In genomic region chr4:159106636-159107035, GRCh38 we compare ENCODE assay signal across 11 cellular contexts. TPM values are rescaled to one million over a fixed set of nuclear protein-coding genes. Genes with fewer than 3 reads are reported as not detected.
DNase-seq lines count a peak whose midpoint lies in the region; ATAC-seq and TF ChIP-seq lines count a peak whose summit lies in the region.
"Had no signal": no experiment of that assay in that cellular context is flagged by ENCODE, and none has a peak within 500 bp of the region (broad histone marks: within the 10 kb centered on the region; RNA-seq: fewer than 3 reads in every experiment).

No MANE protein-coding gene starts in this region.

- no peaks in the 10 kb centered on the region for H3K36me3 Mint-ChIP-seq in activated naive CD8-positive, alpha-beta T cell treated with anti-CD3 and anti-CD28 coated beads, Interleukin-2, amount 50 U/mL, for 24 hours (ENCODE audit: low read depth)

- H3K9me2 ChIP-seq in hepatocyte (replicated peaks; ENCODE audit: insufficient read depth) = no peaks in the 10 kb centered on the region

- peak overlapping the region; percentile 47 for H3K4me3 Mint-ChIP-seq in activated naive CD8-positive, alpha-beta T cell treated with anti-CD3 and anti-CD28 coated beads, Interleukin-2, amount 50 U/mL, for 24 hours

- ATAC-seq in left cardiac atrium = no peak
- no peak for ATAC-seq in activated naive CD8-positive, alpha-beta T cell treated with anti-CD3 and anti-CD28 coated beads, Interleukin-2, amount 50 U/mL, for 24 hours

- peaks cover 80% of the 10 kb centered on the region for H3K79me2 ChIP-seq in hepatocyte

- no peak for TF ChIP-seq POLR2A in suprapubic skin (IDR thresholded peaks at IDR 0.05)

- DNase-seq in cardiac muscle cell (ENCODE audit: low read depth in 1 of 2, low spot score in 1 of 2) = no peak
- no peak for DNase-seq in left cardiac atrium
- DNase-seq in activated naive CD8-positive, alpha-beta T cell treated with anti-CD3 and anti-CD28 coated beads, Interleukin-2, amount 50 U/mL, for 24 hours = no peak
- no peak for DNase-seq in hepatocyte (ENCODE audit: low spot score)
- DNase-seq in suprapubic skin (ENCODE audit: low spot score in 2 of 2) = no peak
- DNase-seq in NOMO-1 (lab: John Stamatoyannopoulos, UW; ENCODE audit: unreplicated experiment in 2 of 2) = no peak
- no peak for DNase-seq in HuH-7.5 (ENCODE audit: low spot score)
- no peak for DNase-seq in RKO (ENCODE audit: low spot score)
- DNase-seq: AML-193, NCI-H1436 treated with DMSO at 0.1 percent for 48 hours had no signal

- peaks cover 70% of the 10 kb centered on the region for H4K20me1 ChIP-seq in hepatocyte (ENCODE audit: insufficient read depth, poor library complexity, severe bottlenecking)

- intact Hi-C loops in left cardiac atrium (cut with DNase I) = loop anchor here in 1 of 2 donors (5.0 kb wide), 1 partner anchor 66 kb away; no protein-coding TSS in a partner anchor

- H3K36me3 ChIP-seq in cardiac muscle cell (no peaks in the 10 kb centered on the region), hepatocyte (replicated peaks; ENCODE audit: insufficient read depth, low read depth) (no peaks in the 10 kb centered on the region), suprapubic skin (no peaks in the 10 kb centered on the region)
- H3K36me3 ChIP-seq: vagina had no signal

- H3K9me3 Mint-ChIP-seq in activated naive CD8-positive, alpha-beta T cell treated with anti-CD3 and anti-CD28 coated beads, Interleukin-2, amount 50 U/mL, for 24 hours = no peaks in the 10 kb centered on the region

- no peak overlapping the region for H2AFZ ChIP-seq in hepatocyte

- H3K9me3 ChIP-seq in cardiac muscle cell (ENCODE audit: low read depth) = no peaks in the 10 kb centered on the region
- no peaks in the 10 kb centered on the region for H3K9me3 ChIP-seq in hepatocyte (ENCODE audit: low read depth)
- H3K9me3 ChIP-seq in suprapubic skin = no peaks in the 10 kb centered on the region
- H3K9me3 ChIP-seq: vagina had no signal

- WGBS in hepatocyte (ENCODE audit: low lambda C conversion rate, missing lambda C conversion rate) = 66% methylated on average over 4 of the region's 4 CpGs
- 61% methylated on average over 4 of the region's 4 CpGs for WGBS in suprapubic skin

- peak overlapping the region; percentile 50 for H3K27ac Mint-ChIP-seq in activated naive CD8-positive, alpha-beta T cell treated with anti-CD3 and anti-CD28 coated beads, Interleukin-2, amount 50 U/mL, for 24 hours

- peak overlapping the region; percentile 100 for H3K4me3 ChIP-seq in cardiac muscle cell
- peak overlapping the region; percentile 86 for H3K4me3 ChIP-seq in hepatocyte
- H3K4me3 ChIP-seq in suprapubic skin = peak overlapping the region; percentile 98
- H3K4me3 ChIP-seq: vagina had no signal

- H3K27me3 ChIP-seq in cardiac muscle cell (no peaks in the 10 kb centered on the region), hepatocyte (no peaks in the 10 kb centered on the region), suprapubic skin (no peaks in the 10 kb centered on the region)
- H3K27me3 ChIP-seq: vagina had no signal

- TF ChIP-seq CTCF in cardiac muscle cell (IDR thresholded peaks at IDR 0.05; ENCODE audit: low read depth, low read length) (no peak), hepatocyte (IDR thresholded peaks at IDR 0.05; ENCODE audit: poor library complexity) (no peak), suprapubic skin (IDR thresholded peaks at IDR 0.05) (no peak)

- no peak for TF ChIP-seq EP300 in suprapubic skin (IDR thresholded peaks at IDR 0.05)

- H3K4me2 ChIP-seq in hepatocyte = peak overlapping the region; percentile 85

- H3K4me1 ChIP-seq in cardiac muscle cell (ENCODE audit: low read depth) (peaks cover 25% of the 10 kb centered on the region), hepatocyte (ENCODE audit: insufficient read depth) (peaks cover 19% of the 10 kb centered on the region), suprapubic skin (peaks cover 38% of the 10 kb centered on the region)

- H3K27ac ChIP-seq in cardiac muscle cell (no peak overlapping the region), hepatocyte (no peak overlapping the region), suprapubic skin (no peak overlapping the region)
- H3K27ac ChIP-seq: vagina had no signal

- H3K4me1 Mint-ChIP-seq in activated naive CD8-positive, alpha-beta T cell treated with anti-CD3 and anti-CD28 coated beads, Interleukin-2, amount 50 U/mL, for 24 hours = peaks cover 66% of the 10 kb centered on the region

- peaks cover 6% of the 10 kb centered on the region for H3K27me3 Mint-ChIP-seq in activated naive CD8-positive, alpha-beta T cell treated with anti-CD3 and anti-CD28 coated beads, Interleukin-2, amount 50 U/mL, for 24 hours

RNA-seq across cellular contexts. Expression of gene RAPGEF2, which starts 3.8 kb away (rescaled TPM):
- total RNA-seq in cardiac muscle cell (63.4 and 96.0 TPM in 2 replicates), left cardiac atrium (10 to 100 TPM; 28.0 to 38.0 TPM), hepatocyte (64.3 and 79.3 TPM in 2 replicates), suprapubic skin (10 to 100 TPM; 31.3 to 62.4 (median 43.5) TPM)
- polyA plus RNA-seq in cardiac muscle cell (13.0 and 17.3 TPM in 2 replicates), hepatocyte (8.4 and 8.8 TPM in 2 replicates)
